21 cellular contexts compared by ENCODE assay signal in genomic region chr3:73292241-73292640, GRCh38.
A peak's percentile ranks its signal among the peaks of the same experiment; 100 is the strongest.
DNase-seq lines count a peak whose midpoint lies in the region; TF ChIP-seq lines count a peak whose summit lies in the region.
"Had no signal": no experiment of that assay in that cellular context is flagged by ENCODE, and none has a peak within 500 bp of the region (broad histone marks: within the 10 kb centered on the region; RNA-seq: fewer than 3 reads in every experiment).

No MANE protein-coding gene starts in this region.

- H3K27ac Mint-ChIP-seq in mesothelial cell of epicardium: peak overlapping the region; percentile 37
- H3K27ac Mint-ChIP-seq: CD8-positive, alpha-beta T cell; T-helper 17 cell had no signal

- no peak for TF ChIP-seq CTCF in mesothelial cell of epicardium (IDR thresholded peaks at IDR 0.05; ENCODE audit: unreplicated experiment)

- H3K36me3 Mint-ChIP-seq in mesothelial cell of epicardium: no peaks in the 10 kb centered on the region
- H3K36me3 Mint-ChIP-seq: CD8-positive, alpha-beta T cell had no signal

- H3K27me3 Mint-ChIP-seq in mesothelial cell of epicardium (ENCODE audit: low read depth): peaks cover 3% of the 10 kb centered on the region

- no peak overlapping the region for H3K4me3 Mint-ChIP-seq in mesothelial cell of epicardium
- H3K4me3 Mint-ChIP-seq: CD8-positive, alpha-beta T cell; T-helper 17 cell had no signal

- DNase-seq in NCI-H1417 (lab: John Stamatoyannopoulos, UW) (peak in 2 of 3 experiments; percentile 3 to 42), NCI-H1417 treated with DMSO at 0.1 percent for 48 hours (lab: John Stamatoyannopoulos, UW) (no peak), COR-L47 (lab: John Stamatoyannopoulos, UW) (peak; percentile 56), NCI-H69 (lab: John Stamatoyannopoulos, UW) (peak; percentile 82), mesothelial cell of epicardium (ENCODE audit: low spot score in 2 of 2, unreplicated experiment in 2 of 2) (peak; percentile 28 to 47), islet precursor cell (no peak), NCI-H1694 (lab: John Stamatoyannopoulos, UW) (no peak)
- no peak for DNase-seq in activated naive CD4-positive, alpha-beta T cell treated with anti-CD3 and anti-CD28 coated beads, Interleukin-2, amount 50 U/mL, for 16 hours
- DNase-seq: 8988T; AML-193; C1 segment of cervical spinal cord; Calu3; CD8-positive, alpha-beta T cell; DMS53; GF-D8; GOT3; HCEC 1CT; KG1; NCI-H1930; NCI-H774; T-helper 17 cell had no signal

- peaks cover 38% of the 10 kb centered on the region for H3K4me1 Mint-ChIP-seq in mesothelial cell of epicardium
- H3K4me1 Mint-ChIP-seq: T-helper 17 cell had no signal

- no peaks in the 10 kb centered on the region for H3K9me3 Mint-ChIP-seq in mesothelial cell of epicardium
- H3K9me3 Mint-ChIP-seq: CD8-positive, alpha-beta T cell had no signal

Comparison
In these comparisons a context has a peak if more than half of its experiments do, and no peak if none do; other contexts are left out.
1. DNase-seq: peak in NCI-H1417 (2 of 3), COR-L47 (single experiment), NCI-H69 (single experiment) and mesothelial cell of epicardium (2 of 2); none in NCI-H1417 treated with DMSO at 0.1 percent for 48 hours (single experiment), islet precursor cell (single experiment), NCI-H1694 (single experiment) and activated naive CD4-positive, alpha-beta T cell treated with anti-CD3 and anti-CD28 coated beads, Interleukin-2, amount 50 U/mL, for 16 hours (single experiment).